Comparison of ENCODE assay signal across 14 cellular contexts in the genomic region with DNA sequence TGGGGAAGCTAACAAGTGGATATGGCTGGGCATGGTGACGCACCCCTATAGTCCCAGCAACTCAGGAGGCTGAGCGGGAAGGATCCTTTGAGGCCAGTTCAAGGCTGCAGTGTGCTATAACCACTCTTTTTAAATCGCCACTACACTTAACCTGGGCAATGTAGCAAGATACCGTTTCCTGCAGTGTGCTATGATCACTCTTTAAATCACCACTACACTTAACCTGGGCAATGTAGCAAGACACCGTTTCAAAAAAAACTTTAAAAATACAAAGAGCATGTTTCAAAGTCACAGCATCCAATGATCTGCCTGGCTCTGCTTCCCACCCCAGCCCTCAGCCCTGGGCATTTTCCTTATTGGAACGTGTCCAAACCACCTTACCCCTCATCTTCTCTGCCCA.
"Had no signal": no experiment of that assay in that cellular context is flagged by ENCODE, and none has a peak within 500 bp of the region (broad histone marks: within the 10 kb centered on the region; RNA-seq: fewer than 3 reads in every experiment).

No MANE protein-coding gene starts in this region.

- H3K9me3 ChIP-seq: gastroesophageal sphincter, heart right ventricle, ovary, tibial artery had no signal

- H3K4me1 Mint-ChIP-seq: activated T-helper 17 cell treated with anti-CD3 and anti-CD28 coated beads, Interleukin-2, amount 50 U/mL, for 72 hours had no signal

- H3K27me3 Mint-ChIP-seq: activated T-helper 17 cell treated with anti-CD3 and anti-CD28 coated beads, Interleukin-2, amount 50 U/mL, for 72 hours; memory B cell; naive thymus-derived CD4-positive, alpha-beta T cell had no signal

- H3K27ac Mint-ChIP-seq: activated T-helper 17 cell treated with anti-CD3 and anti-CD28 coated beads, Interleukin-2, amount 50 U/mL, for 72 hours; memory B cell had no signal

- H3K4me3 Mint-ChIP-seq: activated T-helper 17 cell treated with anti-CD3 and anti-CD28 coated beads, Interleukin-2, amount 50 U/mL, for 72 hours; memory B cell; naive thymus-derived CD4-positive, alpha-beta T cell had no signal

- ATAC-seq: activated T-helper 17 cell treated with anti-CD3 and anti-CD28 coated beads, Interleukin-2, amount 50 U/mL, for 72 hours; gastroesophageal sphincter; naive thymus-derived CD4-positive, alpha-beta T cell had no signal

- H3K9me3 Mint-ChIP-seq: activated T-helper 17 cell treated with anti-CD3 and anti-CD28 coated beads, Interleukin-2, amount 50 U/mL, for 72 hours; memory B cell; naive thymus-derived CD4-positive, alpha-beta T cell had no signal

- DNase-seq: activated CD4-positive, alpha-beta T cell treated with anti-CD3 and anti-CD28 coated beads, Interleukin-2, amount 50 U/mL, for 48 hours; activated naive CD4-positive, alpha-beta T cell treated with Interleukin-2 at 50 U/mL for 16 hours; naive thymus-derived CD4-positive, alpha-beta T cell; ovary; stimulated activated CD4-positive, alpha-beta T cell treated with anti-CD3 and anti-CD28 coated beads, Interleukin-12 subunit alpha, Interleukin-12 subunit beta, amount 100 ng/mL, for 4 hours; stimulated activated CD4-positive, alpha-beta T cell treated with anti-CD3 and anti-CD28 coated beads, Interleukin-1b, Interleukin-23, amount 100 ng/mL, for 48 hours; stimulated activated CD8-positive, alpha-beta memory T cell treated with anti-CD3 and anti-CD28 coated beads, Interleukin-4, amount 100 ng/mL, for 48 hours; stimulated activated naive CD4-positive, alpha-beta T cell; T-helper 2 cell; tibial artery had no signal
